Comparison of ENCODE assay signal across 12 cellular contexts in the genomic region with DNA sequence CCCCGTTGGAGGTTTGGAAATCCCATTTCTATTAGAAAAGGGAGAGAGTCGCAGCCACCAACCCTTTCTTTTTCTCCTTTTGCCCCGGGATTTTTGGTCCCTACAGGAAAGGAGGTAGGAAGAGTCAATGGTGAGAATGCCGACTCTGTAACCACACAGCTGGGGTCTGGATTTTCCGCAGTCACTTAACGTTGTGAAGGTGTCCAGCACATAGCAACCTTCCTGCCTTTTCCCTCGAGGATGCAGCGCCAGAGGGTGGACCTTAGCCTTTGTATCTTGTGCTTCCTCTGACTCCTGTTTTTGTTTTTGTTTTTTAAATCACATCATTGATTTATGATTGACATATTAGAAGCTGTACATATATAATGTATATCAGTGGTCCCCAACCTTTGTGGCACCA. TPM values are rescaled to one million over a fixed set of nuclear protein-coding genes. Genes with fewer than 3 reads are reported as not detected.
"Had no signal": no experiment of that assay in that cellular context is flagged by ENCODE, and none has a peak within 500 bp of the region (broad histone marks: within the 10 kb centered on the region; RNA-seq: fewer than 3 reads in every experiment).

No MANE protein-coding gene starts in this region.

- H3K27ac ChIP-seq: body of pancreas, colonic mucosa, lower lobe of right lung, pancreas had no signal

- H3K9me3 ChIP-seq: adrenal gland, body of pancreas, colonic mucosa, lower lobe of right lung, pancreas, suprapubic skin had no signal

- H3K36me3 ChIP-seq: adrenal gland, colonic mucosa, lower lobe of right lung, pancreas, suprapubic skin had no signal

- H3K4me1 ChIP-seq: adrenal gland, colonic mucosa, lower lobe of right lung, pancreas had no signal

- H3K27me3 ChIP-seq: adrenal gland, body of pancreas had no signal

- DNase-seq: activated B cell treated with CpG ODN at 0.5 μM for 24 hours; activated naive CD4-positive, alpha-beta T cell treated with Interleukin-2 at 50 U/mL for 16 hours; body of pancreas; central memory CD4-positive, alpha-beta T cell; colonic mucosa; effector CD8-positive, alpha-beta T cell; trophoblast cell had no signal

- H3K4me3 ChIP-seq: body of pancreas had no signal

- ATAC-seq: body of pancreas had no signal

RNA-seq across cellular contexts. Expression of gene TLR4, which starts 41.4 kb away (rescaled TPM):
- total RNA-seq: activated CD8-positive, alpha-beta memory T cell treated with anti-CD3 and anti-CD28 coated beads for 36 hours had no signal
